14 cellular contexts compared by ENCODE assay signal in the genomic region with DNA sequence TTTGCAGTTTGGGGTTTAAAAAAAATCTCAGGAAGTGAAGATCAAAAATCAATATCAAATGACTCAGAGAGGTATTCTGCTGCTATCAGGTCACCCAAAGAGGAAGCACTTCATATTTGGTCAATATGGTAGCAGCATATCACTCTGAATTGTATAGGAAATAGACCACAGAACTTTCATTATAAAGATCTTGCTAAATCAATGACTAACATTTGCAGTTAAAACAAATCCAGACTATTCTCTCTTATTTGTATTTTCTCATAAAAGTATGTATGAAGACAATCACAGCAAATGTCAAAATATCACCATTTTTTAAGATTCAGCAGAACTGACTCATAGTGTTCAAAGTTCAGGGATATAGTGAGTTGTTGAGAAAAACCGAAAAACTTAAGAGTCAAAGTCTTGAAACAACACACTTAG.
DNase-seq lines count a peak whose midpoint lies in the region; ATAC-seq and TF ChIP-seq lines count a peak whose summit lies in the region.
"Had no signal": no experiment of that assay in that cellular context is flagged by ENCODE, and none has a peak within 500 bp of the region (broad histone marks: within the 10 kb centered on the region; RNA-seq: fewer than 3 reads in every experiment).

No MANE protein-coding gene starts in this region.

- peak overlapping the region; percentile 76 for H3K27ac Mint-ChIP-seq in activated CD4-positive, alpha-beta T cell treated with anti-CD3 and anti-CD28 coated beads, Interleukin-2, amount 10 ng/mL, durations not matched to agents 7 days and 5 days
- H3K27ac Mint-ChIP-seq in activated naive CD8-positive, alpha-beta T cell treated with anti-CD3 and anti-CD28 coated beads, Interleukin-2, amount 50 U/mL, for 24 hours: peak overlapping the region; percentile 80
- H3K27ac Mint-ChIP-seq: memory B cell had no signal

- DNase-seq in activated CD4-positive, alpha-beta T cell treated with anti-CD3 and anti-CD28 coated beads, Interleukin-2, amount 10 ng/mL, durations not matched to agents 7 days and 5 days: no peak
- DNase-seq in activated CD4-positive, alpha-beta T cell treated with anti-CD3 and anti-CD28 coated beads, Interleukin-2, amount 50 U/mL, for 48 hours: no peak
- DNase-seq in IMR-90 (peak; percentile 49), NCI-H748 treated with DMSO at 0.1 percent for 48 hours (lab: John Stamatoyannopoulos, UW) (no peak)
- DNase-seq in activated naive CD8-positive, alpha-beta T cell treated with anti-CD3 and anti-CD28 coated beads, Interleukin-2, amount 50 U/mL, for 24 hours: no peak
- no peak for DNase-seq in NK-92 treated with Interleukin-12 subunit alpha and Interleukin-12 subunit beta, amount 100 ng/mL, for 24 hours (lab: John Stamatoyannopoulos, UW)
- DNase-seq: erythroblast, NCI-H187 treated with DMSO at 0.1 percent for 48 hours, SW 1271, upper lobe of left lung had no signal

- H3K56ac ChIP-seq in IMR-90 (ENCODE audit: extremely low read depth, insufficient read depth, low read length): no peak overlapping the region

- no peaks in the 10 kb centered on the region for H3K79me1 ChIP-seq in IMR-90 (ENCODE audit: low read depth in 1 of 2, low read length in 2 of 2)

- CTCF ChIA-PET in activated CD4-positive, alpha-beta T cell treated with anti-CD3 and anti-CD28 coated beads, Interleukin-2, amount 10 ng/mL, durations not matched to agents 7 days and 5 days (lab: Charles Lee): no interaction called here
- CTCF ChIA-PET in IMR-90 (lab: Yijun Ruan, JAX): no interaction called here

- intact Hi-C loops in IMR-90 (cut with micrococcal nuclease): no loop called here

- peaks cover 10% of the 10 kb centered on the region for H3K36me3 Mint-ChIP-seq in activated CD4-positive, alpha-beta T cell treated with anti-CD3 and anti-CD28 coated beads, Interleukin-2, amount 10 ng/mL, durations not matched to agents 7 days and 5 days (ENCODE audit: low read depth)
- H3K36me3 Mint-ChIP-seq in activated naive CD8-positive, alpha-beta T cell treated with anti-CD3 and anti-CD28 coated beads, Interleukin-2, amount 50 U/mL, for 24 hours (ENCODE audit: low read depth): no peaks in the 10 kb centered on the region
- H3K36me3 Mint-ChIP-seq: memory B cell had no signal

- H3K9ac ChIP-seq in IMR-90 (ENCODE audit: low read depth, low read length) (no peak overlapping the region), skeletal muscle satellite cell (ENCODE audit: low read depth, low read length) (no peak overlapping the region)
- H3K9ac ChIP-seq: KMS-11 had no signal

- no peak overlapping the region for H3K4me2 ChIP-seq in IMR-90 (ENCODE audit: low read depth, low read length)
- H3K4me2 ChIP-seq in skeletal muscle satellite cell (ENCODE audit: low read length): peak overlapping the region; percentile 3
- H3K4me2 ChIP-seq: KMS-11 had no signal

- no peak overlapping the region for H3K18ac ChIP-seq in IMR-90 (ENCODE audit: low read depth, low read length)

- no peak overlapping the region for H2BK15ac ChIP-seq in IMR-90 (ENCODE audit: low read depth, low read length)

- no peak overlapping the region for H2BK120ac ChIP-seq in IMR-90 (ENCODE audit: low read depth, low read length)

- POLR2A ChIA-PET in activated CD4-positive, alpha-beta T cell treated with anti-CD3 and anti-CD28 coated beads, Interleukin-2, amount 10 ng/mL, durations not matched to agents 7 days and 5 days (lab: Charles Lee): no interaction called here
- POLR2A ChIA-PET in IMR-90 (lab: Charles Lee; ENCODE audit: unreplicated experiment): no interaction called here

- H2BK20ac ChIP-seq in IMR-90 (ENCODE audit: low read depth, low read length): no peak overlapping the region

- BruUV-seq in IMR-90 (replicated peaks; lab: Mats Ljungman, UMichigan): no TSS peak

- no peaks in the 10 kb centered on the region for H3K9me1 ChIP-seq in IMR-90 (ENCODE audit: insufficient read depth, low read length)

- no peak for TF ChIP-seq RAD21 in IMR-90 (IDR thresholded peaks at IDR 0.05; ENCODE audit: low read length)

- WGBS in IMR-90 (ENCODE audit: extremely low coverage in 2 of 2, insufficient read length in 1 of 2), 2 experiments: no CpG with 5 or more reads among the region's 1 CpG

- no peaks in the 10 kb centered on the region for H4K20me1 ChIP-seq in IMR-90 (ENCODE audit: insufficient read depth, low read length)

- TF ChIP-seq POLR2A in IMR-90 (IDR thresholded peaks at IDR 0.05; ENCODE audit: low read depth, low read length): no peak

- no peak overlapping the region for H3K27ac ChIP-seq in IMR-90 (ENCODE audit: insufficient read depth, low read length)
- H3K27ac ChIP-seq: KMS-11, upper lobe of left lung had no signal

- in situ Hi-C loops in IMR-90 (cut with MboI; ENCODE audit: low sequenced_read_pairs): no loop called here

- no peak overlapping the region for H3K23ac ChIP-seq in IMR-90 (ENCODE audit: low read depth, low read length)

- H3K9me3 ChIP-seq in IMR-90 (ENCODE audit: control insufficient read depth, insufficient read depth, low read length) (no peaks in the 10 kb centered on the region), skeletal muscle satellite cell (replicated peaks; ENCODE audit: low read length) (no peaks in the 10 kb centered on the region)
- H3K9me3 ChIP-seq: upper lobe of left lung had no signal

- no peak overlapping the region for H2AK5ac ChIP-seq in IMR-90 (ENCODE audit: low read depth, low read length)

- H2BK5ac ChIP-seq in IMR-90 (ENCODE audit: low read depth, low read length, poor library complexity, severe bottlenecking): no peak overlapping the region

- H3K4ac ChIP-seq in IMR-90 (ENCODE audit: low read depth, low read length): no peak overlapping the region

- H3K27me3 ChIP-seq in IMR-90 (ENCODE audit: control insufficient read depth, insufficient read depth, low read length) (no peaks in the 10 kb centered on the region), skeletal muscle satellite cell (ENCODE audit: control insufficient read depth, insufficient read depth, low read length) (no peaks in the 10 kb centered on the region)
- H3K27me3 ChIP-seq: upper lobe of left lung had no signal

- no peak overlapping the region for H4K5ac ChIP-seq in IMR-90 (ENCODE audit: low read depth, low read length)

- peaks cover 11% of the 10 kb centered on the region for H3K9me3 Mint-ChIP-seq in activated CD4-positive, alpha-beta T cell treated with anti-CD3 and anti-CD28 coated beads, Interleukin-2, amount 10 ng/mL, durations not matched to agents 7 days and 5 days
- peaks cover 2% of the 10 kb centered on the region for H3K9me3 Mint-ChIP-seq in activated naive CD8-positive, alpha-beta T cell treated with anti-CD3 and anti-CD28 coated beads, Interleukin-2, amount 50 U/mL, for 24 hours

- no peak overlapping the region for H2AFZ ChIP-seq in IMR-90 (replicated peaks; ENCODE audit: low read length, poor library complexity)

- H3K36me3 ChIP-seq in IMR-90 (ENCODE audit: control insufficient read depth, insufficient read depth, low read length) (no peaks in the 10 kb centered on the region), skeletal muscle satellite cell (ENCODE audit: insufficient read depth, low read length) (no peaks in the 10 kb centered on the region)
- H3K36me3 ChIP-seq: upper lobe of left lung had no signal

- peaks cover 34% of the 10 kb centered on the region for H3K4me1 Mint-ChIP-seq in activated CD4-positive, alpha-beta T cell treated with anti-CD3 and anti-CD28 coated beads, Interleukin-2, amount 10 ng/mL, durations not matched to agents 7 days and 5 days
- H3K4me1 Mint-ChIP-seq in activated naive CD8-positive, alpha-beta T cell treated with anti-CD3 and anti-CD28 coated beads, Interleukin-2, amount 50 U/mL, for 24 hours: peaks cover 49% of the 10 kb centered on the region

- no peak overlapping the region for H3K14ac ChIP-seq in IMR-90 (replicated peaks; ENCODE audit: low read depth, low read length)

- no peak overlapping the region for H3K4me3 Mint-ChIP-seq in activated CD4-positive, alpha-beta T cell treated with anti-CD3 and anti-CD28 coated beads, Interleukin-2, amount 10 ng/mL, durations not matched to agents 7 days and 5 days
- peak overlapping the region; percentile 50 for H3K4me3 Mint-ChIP-seq in activated naive CD8-positive, alpha-beta T cell treated with anti-CD3 and anti-CD28 coated beads, Interleukin-2, amount 50 U/mL, for 24 hours
- H3K4me3 Mint-ChIP-seq: memory B cell had no signal

- dilution Hi-C loops in IMR-90 (cut with HindIII; ENCODE audit: low sequenced_read_pairs, unreplicated experiment): no loop called here

- ATAC-seq in IMR-90 (ENCODE audit: low read depth) (no peak; the same call in none of the 2 replicates), GM21717 (IDR thresholded peaks at IDR 0.05; ENCODE audit: unreplicated experiment) (no peak)
- ATAC-seq in activated naive CD8-positive, alpha-beta T cell treated with anti-CD3 and anti-CD28 coated beads, Interleukin-2, amount 50 U/mL, for 24 hours: peak; percentile 82

- H4K91ac ChIP-seq in IMR-90 (ENCODE audit: insufficient read depth, low read depth, low read length): no peak overlapping the region

- H3K4me1 ChIP-seq in IMR-90 (ENCODE audit: control insufficient read depth, insufficient read depth, low read length) (peaks cover 5% of the 10 kb centered on the region; the same call in 1 of the 2 replicates), skeletal muscle satellite cell (ENCODE audit: control insufficient read depth, insufficient read depth, low read length) (peaks cover 31% of the 10 kb centered on the region)
- H3K4me1 ChIP-seq: upper lobe of left lung had no signal

- H4K8ac ChIP-seq in IMR-90 (ENCODE audit: low read depth in 2 of 2, low read length in 2 of 2): no peak overlapping the region

- no peak for TF ChIP-seq CTCF in IMR-90 (conservative IDR thresholded peaks at IDR 0.05; ENCODE audit: low read depth, low read length)

- H2AK9ac ChIP-seq in IMR-90 (replicated peaks; ENCODE audit: low read depth, low read length, poor library complexity): no peak overlapping the region

- H3K4me3 ChIP-seq in IMR-90 (ENCODE audit: insufficient read depth, low read depth, low read length) (no peak overlapping the region), skeletal muscle satellite cell (ENCODE audit: low read length) (no peak overlapping the region)
- H3K4me3 ChIP-seq: upper lobe of left lung had no signal

- H3K27me3 Mint-ChIP-seq in activated CD4-positive, alpha-beta T cell treated with anti-CD3 and anti-CD28 coated beads, Interleukin-2, amount 10 ng/mL, durations not matched to agents 7 days and 5 days: peaks cover 2% of the 10 kb centered on the region
- H3K27me3 Mint-ChIP-seq in activated naive CD8-positive, alpha-beta T cell treated with anti-CD3 and anti-CD28 coated beads, Interleukin-2, amount 50 U/mL, for 24 hours: peaks cover 1% of the 10 kb centered on the region

TF ChIP-seq in IMR-90, 13 proteins besides CTCF, POLR2A, EP300 and RAD21 (continues in another document):
- TF ChIP-seq CHD1 (IDR thresholded peaks at IDR 0.05; ENCODE audit: low read depth, low read length) (no peak), CEBPB (IDR thresholded peaks at IDR 0.05; ENCODE audit: low read depth, low read length) (no peak)
